1 cellular context compared by ENCODE assay signal in genomic region chr22:20819471-20819870, GRCh38.
TF ChIP-seq lines count a peak whose summit lies in the region.

No MANE protein-coding gene starts in this region.

TF ChIP-seq in K562, 482 proteins besides CTCF, POLR2A, EP300 and RAD21:
- TF ChIP-seq PCBP2 (IDR thresholded peaks at IDR 0.05; ENCODE audit: low read depth, low read length, poor library complexity, severe bottlenecking) = no peak
- TF ChIP-seq ZFP36 (IDR thresholded peaks at IDR 0.05; ENCODE audit: low read depth, low read length, partially characterized antibody) = peak; percentile 12
- 0 out of 4 replicates have a peak, but pooled peaks of 1 of the 2 experiments have one; percentile 5 for TF ChIP-seq MLX (CRISPR knock-in tag; conservative IDR thresholded peaks at IDR 0.05)
- peak; percentile 67; the same call in 1 of the 2 replicates for TF ChIP-seq NR4A1 (CRISPR knock-in tag; IDR thresholded peaks at IDR 0.05)
- no peak for TF ChIP-seq NR4A1 (tag; IDR thresholded peaks at IDR 0.05)
- peak; percentile 28 for TF ChIP-seq KDM5B (IDR thresholded peaks at IDR 0.05; ENCODE audit: insufficient replicate concordance, low read depth, low read length)
- TF ChIP-seq KLF1 (tag; IDR thresholded peaks at IDR 0.05) = peak; percentile 14; the same call in 1 of the 2 replicates
- TF ChIP-seq ZNF551 (CRISPR knock-in tag; IDR thresholded peaks at IDR 0.05) = no peak
- TF ChIP-seq WHSC1 (IDR thresholded peaks at IDR 0.05; ENCODE audit: low read length) = peak; percentile 90
TF ChIP-seq in K562: peak in this region for 6.
